In genomic region chr2:202642567-202642966, GRCh38 we compare ENCODE assay signal across 1 cellular context.
TF ChIP-seq lines count a peak whose summit lies in the region.

No MANE protein-coding gene starts in this region.

TF ChIP-seq in GM12891, 5 proteins besides CTCF, POLR2A, EP300 and RAD21:
- TF ChIP-seq TAF1 (IDR thresholded peaks at IDR 0.05; ENCODE audit: low read depth, low read length), result no peak
- no peak for TF ChIP-seq POLR2AphosphoS5 (IDR thresholded peaks at IDR 0.05; ENCODE audit: low read depth, low read length)
- TF ChIP-seq PAX5 (IDR thresholded peaks at IDR 0.05; ENCODE audit: insufficient read depth, low read length, severe bottlenecking), result no peak
- TF ChIP-seq SPI1 (IDR thresholded peaks at IDR 0.05; ENCODE audit: low read depth, low read length), result no peak
- TF ChIP-seq POU2F2 (IDR thresholded peaks at IDR 0.05; ENCODE audit: low read depth, low read length), result no peak
